Comparison of ENCODE assay signal across 8 cellular contexts in the genomic region with DNA sequence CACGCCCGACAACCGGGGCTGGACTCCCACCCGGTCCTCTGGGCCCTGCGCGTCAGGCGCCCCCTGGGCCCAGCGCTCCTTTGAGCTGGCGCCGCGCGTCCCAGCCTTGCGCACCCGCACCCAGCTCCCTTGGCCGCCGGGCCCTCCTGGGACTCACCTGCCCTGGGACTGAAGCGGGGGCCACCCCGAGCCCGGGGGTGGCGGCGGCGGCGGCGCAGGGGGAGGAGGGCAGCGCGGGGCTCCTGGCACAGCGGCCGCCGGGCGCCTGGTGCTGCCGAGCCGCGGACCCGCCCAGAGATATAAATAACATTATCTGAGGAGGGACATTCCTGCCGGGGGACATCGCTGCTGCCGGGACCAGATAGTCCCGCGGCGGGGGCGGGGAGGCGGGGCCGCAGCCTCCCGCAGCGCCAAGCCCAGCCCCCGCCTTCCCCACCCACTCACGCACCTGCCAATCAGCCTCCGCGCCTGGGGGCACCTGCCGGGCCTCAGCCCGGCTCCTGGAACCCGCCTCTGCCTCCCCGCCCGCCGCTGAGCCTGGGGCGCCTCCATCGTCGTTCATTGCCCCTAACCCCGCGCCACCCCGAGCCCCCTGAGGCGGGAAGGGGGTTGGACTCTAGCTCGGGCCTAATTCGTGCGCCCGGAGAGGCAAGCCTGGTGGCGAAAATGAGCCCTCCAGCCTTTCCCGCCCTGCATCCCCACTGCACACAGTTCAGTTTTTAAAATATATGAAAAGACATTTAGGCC. TPM values are rescaled to one million over a fixed set of nuclear protein-coding genes. Genes with fewer than 3 reads are reported as not detected.
DNase-seq lines count a peak whose midpoint lies in the region; ATAC-seq, FAIRE-seq and TF ChIP-seq lines count a peak whose summit lies in the region.

A gene (minus strand): TSS at position 273 of the 747 bp plus-strand sequence. CDS start 56,813 bp downstream, outside the sequence.

- ATAC-seq in HG02623 (IDR thresholded peaks at IDR 0.05; ENCODE audit: unreplicated experiment) = peak; percentile 52

- peaks cover 6% of the 10 kb centered on the region for H3K4me1 ChIP-seq in CD8-positive, alpha-beta memory T cell (ENCODE audit: insufficient read depth, low read length)

- CTCF ChIA-PET in CD8-positive, alpha-beta memory T cell (lab: Charles Lee) = interaction anchor here (0.6 to 5.5 kb wide), 3 partner anchors 11 to 27 kb away, joined by 3 to 33 read pairs (median 10); no protein-coding TSS in a partner anchor

- POLR2A ChIA-PET in CD8-positive, alpha-beta memory T cell (lab: Charles Lee) = no interaction called here

- H3K27ac Mint-ChIP-seq in CD8-positive, alpha-beta memory T cell = peak within 1 kb of the TSS in 2 of 8 donors; percentile 43 to 44
- H3K27ac Mint-ChIP-seq in progenitor cell of endocrine pancreas = peak within 1 kb of the TSS; percentile 69

- FAIRE-seq in urothelium cell line (lab: Jason Lieb, UNC) = no peak

- DNase-seq in CD8-positive, alpha-beta memory T cell = peak; percentile 37 to 70 (median 54)
- DNase-seq in OCI-M1 (lab: John Stamatoyannopoulos, UW) (peak; percentile 77), head of caudate nucleus (peak in 41 of 42 donors; percentile 6 to 81 (median 61)), progenitor cell of endocrine pancreas (ENCODE audit: low spot score, unreplicated experiment) (peak; percentile 19), urothelium cell line (ENCODE audit: low spot score) (peak; percentile 68), kidney glomerular epithelial cell (lab: John Stamatoyannopoulos, UW) (no peak)
- peak; percentile 87 for DNase-seq in activated effector memory CD4-positive, alpha-beta T cell treated with anti-CD3 and anti-CD28 coated beads, Interleukin-2, amount 50 U/mL, for 16 hours

- TF ChIP-seq CTCF in progenitor cell of endocrine pancreas (IDR thresholded peaks at IDR 0.05; ENCODE audit: unreplicated experiment) = peak; percentile 20

- H3K4me1 Mint-ChIP-seq in CD8-positive, alpha-beta memory T cell = peaks cover 8 to 13% (median 9%) of the 10 kb centered on the region in 3 donors
- peaks cover 1% of the 10 kb centered on the region for H3K4me1 Mint-ChIP-seq in progenitor cell of endocrine pancreas (ENCODE audit: low read depth)

- intact Hi-C loops in head of caudate nucleus (cut with DNase I) = loop anchor here (5.0 kb wide), 1 partner anchor 58 kb away; no protein-coding TSS in a partner anchor

- H3K36me3 Mint-ChIP-seq in CD8-positive, alpha-beta memory T cell = peaks cover 0 to 1% (median 0%) of the 10 kb centered on the region in 3 donors
- H3K36me3 Mint-ChIP-seq in progenitor cell of endocrine pancreas (ENCODE audit: insufficient read depth) = no peaks in the 10 kb centered on the region

- no peaks in the 10 kb centered on the region for H3K9me3 Mint-ChIP-seq in CD8-positive, alpha-beta memory T cell
- H3K9me3 Mint-ChIP-seq in progenitor cell of endocrine pancreas (ENCODE audit: low read depth) = no peaks in the 10 kb centered on the region

- H3K4me3 ChIP-seq in CD8-positive, alpha-beta memory T cell (ENCODE audit: low read length) = peak within 1 kb of the TSS; percentile 54

- peak within 1 kb of the TSS; percentile 73 to 92 (median 86) for H3K4me3 Mint-ChIP-seq in CD8-positive, alpha-beta memory T cell
- H3K4me3 Mint-ChIP-seq in progenitor cell of endocrine pancreas (ENCODE audit: low read depth) = peak within 1 kb of the TSS; percentile 79

- no peaks in the 10 kb centered on the region for H3K36me3 ChIP-seq in CD8-positive, alpha-beta memory T cell (ENCODE audit: insufficient read depth, low read length)

- H3K27me3 ChIP-seq in CD8-positive, alpha-beta memory T cell (ENCODE audit: insufficient read depth, low read length, poor library complexity, severe bottlenecking) = peaks cover 10% of the 10 kb centered on the region

- H3K27ac ChIP-seq in CD8-positive, alpha-beta memory T cell (ENCODE audit: low read depth, low read length) = no peak within 1 kb of the TSS

- H3K27me3 Mint-ChIP-seq in CD8-positive, alpha-beta memory T cell = peaks cover 35 to 62% of the 10 kb centered on the region in 2 donors
- peaks cover 79% of the 10 kb centered on the region for H3K27me3 Mint-ChIP-seq in progenitor cell of endocrine pancreas

- no peaks in the 10 kb centered on the region for H3K9me3 ChIP-seq in CD8-positive, alpha-beta memory T cell (ENCODE audit: low read length)

RNA-seq across cellular contexts. Expression of the gene that starts here (rescaled TPM):
- under 1 TPM; 0.15 to 0.18 TPM for total RNA-seq in CD8-positive, alpha-beta memory T cell
- 0.09 TPM for polyA plus RNA-seq in CD8-positive, alpha-beta memory T cell
- 1.1 and 1.7 TPM in 2 replicates for total RNA-seq in progenitor cell of endocrine pancreas

Comparison
In these comparisons a context has a peak if more than half of its experiments do, and no peak if none do; other contexts are left out.
1. Peak in DNase-seq and H3K4me3 ChIP-seq in CD8-positive, alpha-beta memory T cell; RNA of the gene not detected or under 1 TPM.